8 cellular contexts compared by ENCODE assay signal in genomic region chr20:2742934-2743559, GRCh38. TPM values are rescaled to one million over a fixed set of nuclear protein-coding genes. Genes with fewer than 3 reads are reported as not detected.
DNase-seq lines count a peak whose midpoint lies in the region; ATAC-seq and TF ChIP-seq lines count a peak whose summit lies in the region.

No MANE protein-coding gene starts in this region.

- ATAC-seq in left ventricle myocardium superior (peak; percentile 55), HG02870 (IDR thresholded peaks at IDR 0.05; ENCODE audit: unreplicated experiment) (no peak), HG02763 (IDR thresholded peaks at IDR 0.05; ENCODE audit: unreplicated experiment) (no peak)

- H3K27me3 ChIP-seq in GM06990 (replicated peaks; ENCODE audit: control insufficient read depth, insufficient read depth, low read length) (no peaks in the 10 kb centered on the region), MM.1S (replicated peaks; ENCODE audit: insufficient read depth, low read length) (no peaks in the 10 kb centered on the region)

- H2AFZ ChIP-seq in MM.1S (ENCODE audit: low read length): no peak overlapping the region

- intact Hi-C loops in left ventricle myocardium superior (cut with micrococcal nuclease): no loop called here

- DNase-seq in GM06990 (ENCODE audit: extremely low read depth, insufficient read length) (no peak), MM.1S (peak; percentile 53), SKM-1 treated with dmso at 0.1 percent for 144 hours (lab: John Stamatoyannopoulos, UW; ENCODE audit: unreplicated experiment) (peak; percentile 10), left ventricle myocardium superior (peak; percentile 56)
- DNase-seq in activated naive CD4-positive, alpha-beta T cell treated with anti-CD3 and anti-CD28 coated beads, Interleukin-2, amount 50 U/mL, for 16 hours: peak; percentile 74
- DNase-seq in stimulated activated CD4-positive, alpha-beta T cell treated with anti-CD3 and anti-CD28 coated beads, Interleukin-12 subunit alpha, Interleukin-12 subunit beta, amount 100 ng/mL, for 4 hours: peak; percentile 67

- peak; percentile 98 for TF ChIP-seq CTCF in GM06990 (IDR thresholded peaks at IDR 0.05; ENCODE audit: insufficient read depth, low read length, poor library complexity, severe bottlenecking)
- peak; percentile 92 for TF ChIP-seq CTCF in MM.1S (IDR thresholded peaks at IDR 0.05; ENCODE audit: low read length)

- 0 out of 2 replicates have a peak overlapping the region, but pooled peaks have one; percentile 9 for H3K4me2 ChIP-seq in MM.1S (ENCODE audit: low read depth, low read length)

- H3K9me3 ChIP-seq in MM.1S (replicated peaks; ENCODE audit: insufficient read depth, low read length): no peaks in the 10 kb centered on the region

- no peaks in the 10 kb centered on the region for H3K79me2 ChIP-seq in MM.1S (ENCODE audit: low read length)

- H3K4me3 ChIP-seq in GM06990 (replicated peaks; ENCODE audit: low read depth, low read length) (no peak overlapping the region), MM.1S (ENCODE audit: low read length) (no peak overlapping the region)

- H3K9me2 ChIP-seq in MM.1S (replicated peaks; ENCODE audit: insufficient read depth, low read length): no peaks in the 10 kb centered on the region

- no peaks in the 10 kb centered on the region for H4K20me1 ChIP-seq in MM.1S (ENCODE audit: insufficient read depth, low read length)

- H3K27ac ChIP-seq in MM.1S (ENCODE audit: low read length): no peak overlapping the region

- H3K4me1 ChIP-seq in MM.1S (ENCODE audit: low read length): peaks cover 21% of the 10 kb centered on the region

- peaks cover 10% of the 10 kb centered on the region for H3F3A ChIP-seq in MM.1S (ENCODE audit: insufficient read depth, low read length)

- H3K9ac ChIP-seq in MM.1S (ENCODE audit: low read length): no peak overlapping the region

- H3K36me3 ChIP-seq in GM06990 (ENCODE audit: control insufficient read depth, insufficient read depth, low read length) (no peaks in the 10 kb centered on the region), MM.1S (replicated peaks; ENCODE audit: insufficient read depth, low read length) (no peaks in the 10 kb centered on the region)

RNA-seq across cellular contexts. Expression of gene EBF4, which starts 50.5 kb away (rescaled TPM):
- total RNA-seq in left ventricle myocardium superior: 3.7 TPM

RNA-seq across cellular contexts. Expression of gene CPXM1, which starts 57.4 kb away (rescaled TPM):
- total RNA-seq in left ventricle myocardium superior: 1.7 TPM
